In the genomic region with DNA sequence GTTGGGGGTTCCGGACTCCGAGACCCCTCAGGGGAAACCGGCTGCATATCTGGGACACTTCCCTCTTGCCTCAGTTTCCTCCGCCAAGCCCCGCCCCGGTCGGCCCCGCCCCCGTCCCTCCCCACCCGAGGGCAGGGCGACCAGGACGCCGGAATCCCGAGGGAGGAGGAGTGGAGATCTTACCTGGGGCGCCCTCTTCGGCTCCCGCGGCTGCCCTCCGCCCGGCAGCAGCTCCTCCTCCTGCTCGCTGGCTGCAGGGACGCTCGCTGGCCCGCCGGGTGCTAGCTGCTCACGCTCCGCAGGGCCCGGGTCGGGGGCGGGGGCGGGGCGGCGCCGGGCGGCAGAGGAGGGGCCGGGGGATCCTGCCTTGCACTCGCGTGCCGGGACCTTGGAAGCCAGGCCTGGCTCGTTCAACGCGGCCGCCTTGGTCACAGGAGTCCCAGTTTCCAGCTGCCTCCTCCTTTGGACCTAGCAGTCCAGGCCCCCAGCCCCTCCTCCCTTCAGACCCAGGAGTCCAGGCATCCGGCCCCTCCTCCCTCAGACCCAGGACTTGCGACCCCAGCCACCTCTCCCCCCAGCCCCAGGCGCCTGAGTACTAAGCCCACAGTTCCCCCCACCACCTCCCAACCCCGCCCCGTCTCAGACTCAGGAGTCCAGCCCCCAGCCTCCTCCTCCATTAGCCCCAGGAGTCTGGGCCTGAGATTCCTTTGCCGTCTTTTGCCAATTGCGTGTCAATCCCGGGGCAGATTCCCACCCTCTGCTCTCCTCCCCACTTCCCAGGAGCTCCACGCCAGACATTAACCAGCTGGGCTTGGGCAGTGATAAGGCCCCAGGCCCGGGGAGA, we compare ENCODE assay signal across 9 cellular contexts. TPM values are rescaled to one million over a fixed set of nuclear protein-coding genes. Genes with fewer than 3 reads are reported as not detected.
DNase-seq lines count a peak whose midpoint lies in the region; ATAC-seq and TF ChIP-seq lines count a peak whose summit lies in the region.
"Had no signal": no experiment of that assay in that cellular context is flagged by ENCODE, and none has a peak within 500 bp of the region (broad histone marks: within the 10 kb centered on the region; RNA-seq: fewer than 3 reads in every experiment).

A gene with protein sequence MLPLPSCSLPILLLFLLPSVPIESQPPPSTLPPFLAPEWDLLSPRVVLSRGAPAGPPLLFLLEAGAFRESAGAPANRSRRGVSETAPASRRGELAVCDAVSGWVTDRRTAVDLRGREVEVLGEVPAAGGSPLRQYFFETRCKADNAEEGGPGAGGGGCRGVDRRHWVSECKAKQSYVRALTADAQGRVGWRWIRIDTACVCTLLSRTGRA (minus strand): TSS at position 51 of the 844 bp plus-strand sequence. CDS start 2,821 bp downstream, outside the sequence.

- H3K36me3 ChIP-seq in CD8-positive, alpha-beta T cell (ENCODE audit: insufficient read depth, low read length): no peaks in the 10 kb centered on the region
- H3K36me3 ChIP-seq in MM.1S (replicated peaks; ENCODE audit: insufficient read depth, low read length): no peaks in the 10 kb centered on the region
- H3K36me3 ChIP-seq in endodermal cell (ENCODE audit: control insufficient read depth, insufficient read depth, low read length): no peaks in the 10 kb centered on the region

- H3K9me3 ChIP-seq in CD8-positive, alpha-beta T cell (ENCODE audit: low read length): no peaks in the 10 kb centered on the region
- H3K9me3 ChIP-seq in MM.1S (replicated peaks; ENCODE audit: insufficient read depth, low read length): no peaks in the 10 kb centered on the region
- no peaks in the 10 kb centered on the region for H3K9me3 ChIP-seq in endodermal cell (ENCODE audit: control insufficient read depth, low read length)

- TF ChIP-seq CTCF in CD8-positive, alpha-beta T cell (IDR thresholded peaks at IDR 0.05): no peak
- TF ChIP-seq CTCF in MM.1S (IDR thresholded peaks at IDR 0.05; ENCODE audit: low read length) (no peak), endodermal cell (conservative IDR thresholded peaks at IDR 0.05) (peak; percentile 12), neural crest cell (conservative IDR thresholded peaks at IDR 0.05) (no peak)

- peaks cover 49% of the 10 kb centered on the region for H3K27me3 Mint-ChIP-seq in CD8-positive, alpha-beta T cell (ENCODE audit: low read depth)
- peaks cover 82% of the 10 kb centered on the region for H3K27me3 Mint-ChIP-seq in endodermal cell (ENCODE audit: insufficient read depth)
- peaks cover 80% of the 10 kb centered on the region for H3K27me3 Mint-ChIP-seq in neural crest cell (ENCODE audit: low read depth)
- peaks cover 72% of the 10 kb centered on the region for H3K27me3 Mint-ChIP-seq in activated CD8-positive, alpha-beta memory T cell treated with anti-CD3 and anti-CD28 coated beads, Interleukin-2, amount 10 ng/mL, durations not matched to agents 7 days and 5 days

- no peak within 1 kb of the TSS for H3K27ac Mint-ChIP-seq in CD8-positive, alpha-beta T cell
- H3K27ac Mint-ChIP-seq in endodermal cell (peak within 1 kb of the TSS; percentile 2), neural crest cell (ENCODE audit: unreplicated experiment) (no peak within 1 kb of the TSS)
- H3K27ac Mint-ChIP-seq in activated CD8-positive, alpha-beta memory T cell treated with anti-CD3 and anti-CD28 coated beads, Interleukin-2, amount 10 ng/mL, durations not matched to agents 7 days and 5 days: no peak within 1 kb of the TSS

- ATAC-seq in CD8-positive, alpha-beta T cell: peak; percentile 38
- ATAC-seq in GM21367 (IDR thresholded peaks at IDR 0.05; ENCODE audit: unreplicated experiment) (no peak), GM21526 (IDR thresholded peaks at IDR 0.05; ENCODE audit: low FRiP score, unreplicated experiment) (no peak)
- no peak for ATAC-seq in activated CD8-positive, alpha-beta memory T cell treated with anti-CD3 and anti-CD28 coated beads, Interleukin-2, amount 10 ng/mL, durations not matched to agents 7 days and 5 days

- no peaks in the 10 kb centered on the region for H3K4me1 Mint-ChIP-seq in CD8-positive, alpha-beta T cell (ENCODE audit: low read depth)
- peaks cover 4% of the 10 kb centered on the region for H3K4me1 Mint-ChIP-seq in endodermal cell
- H3K4me1 Mint-ChIP-seq in neural crest cell: no peaks in the 10 kb centered on the region
- H3K4me1 Mint-ChIP-seq in activated CD8-positive, alpha-beta memory T cell treated with anti-CD3 and anti-CD28 coated beads, Interleukin-2, amount 10 ng/mL, durations not matched to agents 7 days and 5 days: peaks cover 2% of the 10 kb centered on the region

- H3K4me3 Mint-ChIP-seq in CD8-positive, alpha-beta T cell: no peak within 1 kb of the TSS
- peak within 1 kb of the TSS; percentile 49 for H3K4me3 Mint-ChIP-seq in endodermal cell
- no peak within 1 kb of the TSS for H3K4me3 Mint-ChIP-seq in neural crest cell
- no peak within 1 kb of the TSS for H3K4me3 Mint-ChIP-seq in activated CD8-positive, alpha-beta memory T cell treated with anti-CD3 and anti-CD28 coated beads, Interleukin-2, amount 10 ng/mL, durations not matched to agents 7 days and 5 days

- CTCF ChIA-PET in CD8-positive, alpha-beta T cell (lab: Charles Lee): no interaction called here
- CTCF ChIA-PET in activated CD8-positive, alpha-beta memory T cell treated with anti-CD3 and anti-CD28 coated beads, Interleukin-2, amount 10 ng/mL, durations not matched to agents 7 days and 5 days (lab: Charles Lee): interaction anchor here (0.8 kb wide), 1 partner anchor 9 kb away, joined by 4 read pairs; no protein-coding TSS in a partner anchor

- no peaks in the 10 kb centered on the region for H4K20me1 ChIP-seq in MM.1S (ENCODE audit: insufficient read depth, low read length)

- peak within 1 kb of the TSS; percentile 27 for H3K4me2 ChIP-seq in MM.1S (ENCODE audit: low read depth, low read length)

- H2AFZ ChIP-seq in MM.1S (ENCODE audit: low read length): no peak within 1 kb of the TSS

- no peak for DNase-seq in CD8-positive, alpha-beta T cell
- no peak for DNase-seq in MM.1S
- DNase-seq in endodermal cell: peak; percentile 92
- peak; percentile 56 for DNase-seq in neural crest cell (ENCODE audit: low read depth, low spot score)
- no peak for DNase-seq in activated CD8-positive, alpha-beta memory T cell treated with anti-CD3 and anti-CD28 coated beads, Interleukin-2, amount 10 ng/mL, durations not matched to agents 7 days and 5 days
- DNase-seq in DMS153 treated with DMSO at 0.1 percent for 48 hours (lab: John Stamatoyannopoulos, UW; ENCODE audit: unreplicated experiment): no peak
- DNase-seq: NCI-H1694 treated with DMSO at 0.1 percent for 48 hours had no signal

- no peaks in the 10 kb centered on the region for H3K9me3 Mint-ChIP-seq in CD8-positive, alpha-beta T cell
- no peaks in the 10 kb centered on the region for H3K9me3 Mint-ChIP-seq in endodermal cell
- peaks cover 8% of the 10 kb centered on the region for H3K9me3 Mint-ChIP-seq in neural crest cell
- peaks cover 3% of the 10 kb centered on the region for H3K9me3 Mint-ChIP-seq in activated CD8-positive, alpha-beta memory T cell treated with anti-CD3 and anti-CD28 coated beads, Interleukin-2, amount 10 ng/mL, durations not matched to agents 7 days and 5 days (ENCODE audit: low read depth)

- no peak within 1 kb of the TSS for H3K27ac ChIP-seq in CD8-positive, alpha-beta T cell (ENCODE audit: low read depth, low read length)
- H3K27ac ChIP-seq in MM.1S (ENCODE audit: low read length): no peak within 1 kb of the TSS
- no peak within 1 kb of the TSS for H3K27ac ChIP-seq in endodermal cell (ENCODE audit: low read depth, low read length)

- no peak within 1 kb of the TSS for H3K4me3 ChIP-seq in CD8-positive, alpha-beta T cell (ENCODE audit: low read depth, low read length)
- H3K4me3 ChIP-seq in MM.1S (ENCODE audit: low read length) (no peak within 1 kb of the TSS), endodermal cell (ENCODE audit: low read length) (peak within 1 kb of the TSS; percentile 71)

- no peaks in the 10 kb centered on the region for H3K9me2 ChIP-seq in MM.1S (replicated peaks; ENCODE audit: insufficient read depth, low read length)

- no peaks in the 10 kb centered on the region for H3K4me1 ChIP-seq in CD8-positive, alpha-beta T cell (ENCODE audit: insufficient read depth, low read length)
- H3K4me1 ChIP-seq in MM.1S (ENCODE audit: low read length): peaks cover 10% of the 10 kb centered on the region
- no peaks in the 10 kb centered on the region for H3K4me1 ChIP-seq in endodermal cell (ENCODE audit: control insufficient read depth, insufficient read depth, low read length)

- WGBS in endodermal cell (ENCODE audit: insufficient coverage in 1 of 2, insufficient read length in 1 of 2), 2 experiments: 7 to 8% methylated on average over 11 to 53 of the region's 53 CpGs

- no peaks in the 10 kb centered on the region for H3K36me3 Mint-ChIP-seq in CD8-positive, alpha-beta T cell
- H3K36me3 Mint-ChIP-seq in endodermal cell (ENCODE audit: low read depth) (no peaks in the 10 kb centered on the region), neural crest cell (ENCODE audit: low read depth) (no peaks in the 10 kb centered on the region)
- no peaks in the 10 kb centered on the region for H3K36me3 Mint-ChIP-seq in activated CD8-positive, alpha-beta memory T cell treated with anti-CD3 and anti-CD28 coated beads, Interleukin-2, amount 10 ng/mL, durations not matched to agents 7 days and 5 days

- H3F3A ChIP-seq in MM.1S (ENCODE audit: insufficient read depth, low read length): no peaks in the 10 kb centered on the region

- intact Hi-C loops in CD8-positive, alpha-beta T cell (cut with DNase I, micrococcal nuclease): loop anchor here in 1 of 2 experiments (5.0 kb wide), 1 partner anchor 63 kb away; no protein-coding TSS in a partner anchor

- POLR2A ChIA-PET in CD8-positive, alpha-beta T cell (lab: Charles Lee): no interaction called here

- H3K79me2 ChIP-seq in MM.1S (ENCODE audit: low read length): no peaks in the 10 kb centered on the region

- H3K27me3 ChIP-seq in CD8-positive, alpha-beta T cell (ENCODE audit: insufficient read depth, low read length): peaks cover 11% of the 10 kb centered on the region
- H3K27me3 ChIP-seq in MM.1S (replicated peaks; ENCODE audit: insufficient read depth, low read length) (peaks cover 91% of the 10 kb centered on the region), endodermal cell (ENCODE audit: control insufficient read depth, insufficient read depth, low read length, poor library complexity, severe bottlenecking) (peaks cover 36% of the 10 kb centered on the region)

- H3K9ac ChIP-seq in MM.1S (ENCODE audit: low read length): no peak within 1 kb of the TSS
- no peak within 1 kb of the TSS for H3K9ac ChIP-seq in endodermal cell (ENCODE audit: extremely low read depth, low read length, poor library complexity, severe bottlenecking)

RNA-seq across cellular contexts. Expression of the gene that starts here (rescaled TPM):
- not detected for total RNA-seq in CD8-positive, alpha-beta T cell
- total RNA-seq in endodermal cell (1 to 10 TPM; 5.0 to 8.9 TPM), neural crest cell (not detected in 2 replicates)
- polyA plus RNA-seq in endodermal cell (2013, experiment 1 of 2): 3.1 TPM
- 3.9 TPM for polyA plus RNA-seq in endodermal cell (2013, experiment 2 of 2)
- not detected for total RNA-seq in activated CD8-positive, alpha-beta memory T cell treated with anti-CD3 and anti-CD28 coated beads, Interleukin-2, amount 10 ng/mL, durations not matched to agents 7 days and 5 days

Comparison
In these comparisons a context has a peak if more than half of its experiments do, and no peak if none do; other contexts are left out.
1. Peak in ATAC-seq in CD8-positive, alpha-beta T cell; RNA of the gene not detected or under 1 TPM.
2. Peak in DNase-seq in neural crest cell; RNA of the gene not detected or under 1 TPM.